In the genomic region with DNA sequence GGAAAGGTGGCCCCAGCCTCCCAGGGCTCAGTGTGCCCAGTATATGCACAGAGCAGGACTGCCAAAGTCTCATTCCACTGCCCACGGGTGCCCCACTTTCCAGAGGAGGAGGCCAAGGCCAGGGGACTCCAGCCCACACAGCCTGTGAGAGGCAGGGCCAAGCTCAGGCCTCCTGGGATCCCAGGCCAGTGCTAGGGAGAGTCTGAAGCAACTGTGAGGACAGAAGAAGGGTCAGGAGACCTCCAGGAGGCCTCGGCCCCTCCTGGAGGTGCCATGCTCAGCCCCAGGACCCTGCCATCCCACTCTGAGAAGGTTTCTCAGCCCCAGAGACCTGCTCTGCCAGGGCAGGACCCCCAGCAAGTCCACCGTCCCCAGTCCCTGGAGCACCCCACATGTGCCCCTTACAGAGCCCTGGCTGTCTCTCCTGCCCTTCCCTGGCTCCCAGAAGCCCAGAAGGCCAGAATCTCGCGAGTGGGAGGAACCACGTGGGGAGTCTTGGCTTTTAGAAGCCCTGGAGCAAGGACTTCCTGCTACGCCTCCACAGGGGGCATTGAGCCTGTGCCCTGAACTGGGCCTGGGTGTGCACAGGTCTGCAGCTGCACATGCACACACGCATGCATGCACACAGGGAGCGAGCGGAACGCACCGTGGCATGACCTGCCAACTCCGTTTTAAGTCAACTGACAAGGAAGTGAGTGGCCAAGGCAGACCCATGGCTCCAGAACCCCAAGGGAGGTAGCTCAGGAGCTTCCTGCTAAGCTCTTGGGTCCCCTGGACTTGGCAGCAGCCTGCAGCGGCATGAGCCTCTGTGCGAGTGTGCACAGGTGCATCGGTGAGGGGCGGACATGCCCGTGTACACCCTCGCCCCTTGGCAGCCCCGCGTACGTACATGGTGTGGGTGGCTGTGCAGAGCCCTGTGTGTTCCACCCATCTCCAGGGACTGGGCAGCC, we compare ENCODE assay signal across 21 cellular contexts. TPM values are rescaled to one million over a fixed set of nuclear protein-coding genes. Genes with fewer than 3 reads are reported as not detected.
DNase-seq lines count a peak whose midpoint lies in the region; TF ChIP-seq lines count a peak whose summit lies in the region.
"Had no signal": no experiment of that assay in that cellular context is flagged by ENCODE, and none has a peak within 500 bp of the region (broad histone marks: within the 10 kb centered on the region; RNA-seq: fewer than 3 reads in every experiment).

No MANE protein-coding gene starts in this region.

- no peaks in the 10 kb centered on the region for H3K79me2 ChIP-seq in MM.1S (ENCODE audit: low read length)

- intact Hi-C loops in testis (cut with DNase I; ENCODE audit: low total_unique reads): no loop called here

- no peak overlapping the region for H2BK120ac ChIP-seq in mesenchymal stem cell (ENCODE audit: low read depth, low read length)

- no peak overlapping the region for H3K4me3 ChIP-seq in NB4 (ENCODE audit: low read depth, low read length)
- peak overlapping the region in 1 of 2 experiments; percentile 28 for H3K4me3 ChIP-seq in mesenchymal stem cell (ENCODE audit: insufficient read depth in 1 of 2, low read depth in 1 of 2, low read length in 2 of 2)
- no peak overlapping the region for H3K4me3 ChIP-seq in testis
- H3K4me3 ChIP-seq in MM.1S (ENCODE audit: low read length): no peak overlapping the region
- H3K4me3 ChIP-seq: pancreas, thoracic aorta had no signal

- DNase-seq in NCI-H146 (lab: John Stamatoyannopoulos, UW) (peak; percentile 18), NCI-H146 treated with DMSO at 0.1 percent for 48 hours (lab: John Stamatoyannopoulos, UW; ENCODE audit: unreplicated experiment) (no peak), NB4 (ENCODE audit: low read depth) (peak; percentile 79), mesenchymal stem cell (no peak), testis (peak; percentile 77), MM.1S (no peak), mesenteric fat pad (ENCODE audit: low spot score) (no peak)
- DNase-seq in stimulated activated CD4-positive, alpha-beta T cell treated with anti-CD3 and anti-CD28 coated beads, Interleukin-12 subunit alpha, Interleukin-12 subunit beta, amount 100 ng/mL, for 4 hours: no peak
- DNase-seq: 8988T; activated naive CD8-positive, alpha-beta T cell treated with anti-CD3 and anti-CD28 coated beads for 36 hours; effector CD8-positive, alpha-beta T cell; GDM1; H7; islet precursor cell; naive thymus-derived CD4-positive, alpha-beta T cell; NCI-H1105 treated with DMSO at 0.1 percent for 48 hours; NCI-H524; SK-N-SH; stimulated activated naive B cell treated with anti-CD40 and anti-IgM and Interleukin-4, amounts not matched to agents 10 μg/mL and 1 μg/mL and 100 μg/mL, for 72 hours had no signal

- peak overlapping the region in 1 of 2 experiments; percentile 43 for H3K4ac ChIP-seq in mesenchymal stem cell (ENCODE audit: low read depth in 1 of 2, low read length in 2 of 2)

- H3K4me2 ChIP-seq in mesenchymal stem cell (ENCODE audit: low read length, poor library complexity, severe bottlenecking) (no peak overlapping the region), MM.1S (ENCODE audit: low read depth, low read length) (no peak overlapping the region)

- TF ChIP-seq CTCF in NB4 (IDR thresholded peaks at IDR 0.05; ENCODE audit: low read depth, low read length): no peak
- no peak for TF ChIP-seq CTCF in testis (IDR thresholded peaks at IDR 0.05)
- no peak for TF ChIP-seq CTCF in MM.1S (IDR thresholded peaks at IDR 0.05; ENCODE audit: low read length)

- peak overlapping the region in 1 of 2 experiments; percentile 6 for H3K23ac ChIP-seq in mesenchymal stem cell (ENCODE audit: low read length in 2 of 2)

- H3K27me3 ChIP-seq in mesenchymal stem cell (ENCODE audit: control insufficient read depth in 1 of 2, insufficient read depth in 1 of 2, low read length in 2 of 2) (no peaks in the 10 kb centered on the region), testis (no peaks in the 10 kb centered on the region), MM.1S (replicated peaks; ENCODE audit: insufficient read depth, low read length) (no peaks in the 10 kb centered on the region)
- H3K27me3 ChIP-seq: pancreas had no signal

- no peak overlapping the region for H3K27ac ChIP-seq in mesenchymal stem cell (ENCODE audit: low read length, poor library complexity, severe bottlenecking)
- H3K27ac ChIP-seq in testis: no peak overlapping the region
- no peak overlapping the region for H3K27ac ChIP-seq in MM.1S (ENCODE audit: low read length)
- H3K27ac ChIP-seq: pancreas, thoracic aorta had no signal

- peak overlapping the region; percentile 67 for H4K91ac ChIP-seq in mesenchymal stem cell (ENCODE audit: low read length)

- H2BK15ac ChIP-seq in mesenchymal stem cell (ENCODE audit: low read depth, poor library complexity, severe bottlenecking): peak overlapping the region; percentile 54

- H3K4me1 ChIP-seq in mesenchymal stem cell (ENCODE audit: control insufficient read depth, insufficient read depth, low read depth, low read length) (peaks cover 34% of the 10 kb centered on the region), testis (peaks cover 14% of the 10 kb centered on the region), MM.1S (ENCODE audit: low read length) (peaks cover 16% of the 10 kb centered on the region)

- H3K9ac ChIP-seq in mesenchymal stem cell (ENCODE audit: low read length) (no peak overlapping the region), MM.1S (ENCODE audit: low read length) (no peak overlapping the region)
- H3K9ac ChIP-seq: SK-N-SH had no signal

- H2AFZ ChIP-seq in mesenchymal stem cell (ENCODE audit: low read depth, low read length) (no peak overlapping the region), MM.1S (ENCODE audit: low read length) (no peak overlapping the region)

- no peak overlapping the region for H2BK12ac ChIP-seq in mesenchymal stem cell (ENCODE audit: low read length in 2 of 2)

- H4K20me1 ChIP-seq in MM.1S (ENCODE audit: insufficient read depth, low read length): no peaks in the 10 kb centered on the region

- WGBS in mesenchymal stem cell: 94% methylated on average over 22 of the region's 22 CpGs
- WGBS in testis, 2 donors: 32 to 62% methylated on average over 7 to 22 of the region's 22 CpGs

- H3K36me3 ChIP-seq in mesenchymal stem cell (ENCODE audit: control insufficient read depth in 1 of 2, insufficient read depth in 2 of 2, low read depth in 1 of 2, low read length in 2 of 2) (peaks cover 39 to 72% of the 10 kb centered on the region in 2 experiments), testis (ENCODE audit: low read depth, missing control alignments) (no peaks in the 10 kb centered on the region), MM.1S (replicated peaks; ENCODE audit: insufficient read depth, low read length) (no peaks in the 10 kb centered on the region)
- H3K36me3 ChIP-seq: pancreas had no signal

- H3K14ac ChIP-seq in mesenchymal stem cell (ENCODE audit: low read length in 2 of 2): peak overlapping the region in 1 of 2 experiments; percentile 66

- H4K8ac ChIP-seq in mesenchymal stem cell (ENCODE audit: low read length): peak overlapping the region; percentile 13

- no peaks in the 10 kb centered on the region for H3K9me2 ChIP-seq in MM.1S (replicated peaks; ENCODE audit: insufficient read depth, low read length)
- H3K9me2 ChIP-seq: SK-N-SH had no signal

- no peaks in the 10 kb centered on the region for H3F3A ChIP-seq in MM.1S (ENCODE audit: insufficient read depth, low read length)

- no peak for TF ChIP-seq POLR2A in NB4 (IDR thresholded peaks at IDR 0.05; ENCODE audit: extremely low read depth, insufficient read length)
- no peak for TF ChIP-seq POLR2A in testis (IDR thresholded peaks at IDR 0.05)

- no peak overlapping the region for H2BK5ac ChIP-seq in mesenchymal stem cell (ENCODE audit: low read depth, low read length, poor library complexity, severe bottlenecking)

- peaks cover 49% of the 10 kb centered on the region for H3K79me1 ChIP-seq in mesenchymal stem cell (replicated peaks; ENCODE audit: low read length, poor library complexity, severe bottlenecking)

- H3K9me3 ChIP-seq in mesenchymal stem cell (ENCODE audit: control insufficient read depth, low read length) (no peaks in the 10 kb centered on the region), testis (no peaks in the 10 kb centered on the region), MM.1S (replicated peaks; ENCODE audit: insufficient read depth, low read length) (no peaks in the 10 kb centered on the region)
- H3K9me3 ChIP-seq: pancreas, SK-N-SH, thoracic aorta had no signal

- H3K18ac ChIP-seq in mesenchymal stem cell (ENCODE audit: low read depth in 1 of 2, low read length in 2 of 2): peak overlapping the region; percentile 37 to 38

- H2AK5ac ChIP-seq in mesenchymal stem cell (ENCODE audit: low read length, severe bottlenecking): no peak overlapping the region

RNA-seq across cellular contexts. Expression of gene ZCCHC24, which starts 33.6 kb away (rescaled TPM):
- 47.4 TPM for polyA plus RNA-seq in mesenchymal stem cell (2013, experiment 1 of 2)
- 49.0 TPM for polyA plus RNA-seq in mesenchymal stem cell (2013, experiment 2 of 2)
- total RNA-seq in testis: 10 to 100 TPM; 31.3 to 38.6 TPM
- 27.7 TPM for polyA plus RNA-seq in testis (ENCODE audit: insufficient read depth, low read depth, low replicate concordance)
- 90.8 TPM for total RNA-seq in mesenteric fat pad

Comparison
In these comparisons a context has a peak if more than half of its experiments do, and no peak if none do; other contexts are left out.
1. DNase-seq: peak in NCI-H146 (single experiment), NB4 (single experiment) and testis (single experiment); none in NCI-H146 treated with DMSO at 0.1 percent for 48 hours (single experiment), mesenchymal stem cell (single experiment), MM.1S (single experiment), stimulated activated CD4-positive, alpha-beta T cell treated with anti-CD3 and anti-CD28 coated beads, Interleukin-12 subunit alpha, Interleukin-12 subunit beta, amount 100 ng/mL, for 4 hours (single experiment) and mesenteric fat pad (single experiment).